8 cellular contexts compared by ENCODE assay signal in the genomic region with DNA sequence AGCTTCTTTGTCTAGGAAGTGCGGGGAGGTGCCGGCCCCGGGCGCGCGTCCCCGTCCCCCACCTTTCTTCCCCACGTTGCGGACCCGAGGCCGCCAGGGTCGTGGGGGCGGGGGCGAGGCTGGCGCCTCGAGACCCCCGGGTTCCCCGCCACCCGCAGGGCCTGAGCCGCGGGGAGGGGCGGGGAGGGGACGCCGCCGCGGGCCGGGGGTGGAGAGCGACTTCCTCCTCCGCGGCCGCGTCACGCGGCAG. TPM values are rescaled to one million over a fixed set of nuclear protein-coding genes. Genes with fewer than 3 reads are reported as not detected.
DNase-seq lines count a peak whose midpoint lies in the region; ATAC-seq and TF ChIP-seq lines count a peak whose summit lies in the region.
"Had no signal": no experiment of that assay in that cellular context is flagged by ENCODE, and none has a peak within 500 bp of the region (broad histone marks: within the 10 kb centered on the region; RNA-seq: fewer than 3 reads in every experiment).

No MANE protein-coding gene starts in this region.

- ATAC-seq in activated B cell treated with CpG ODN at 0.5 μM for 24 hours (ENCODE audit: low read depth) (no peak), GM18909 (IDR thresholded peaks at IDR 0.05; ENCODE audit: poor library complexity, unreplicated experiment) (no peak), GM18873 (IDR thresholded peaks at IDR 0.05; ENCODE audit: low FRiP score, unreplicated experiment) (no peak)
- ATAC-seq in stimulated activated effector memory CD8-positive, alpha-beta T cell treated with anti-CD3 and anti-CD28 coated beads, Interleukin-12 subunit alpha, Interleukin-12 subunit beta, amount 100 ng/mL, for 72 hours, result no peak

- no peaks in the 10 kb centered on the region; the same call in 1 of the 2 replicates for H3K27me3 ChIP-seq in iPS DF 6.9 (ENCODE audit: control insufficient read depth, insufficient read depth, low read length)

- WGBS in iPS DF 6.9 (ENCODE audit: insufficient coverage, insufficient read length), result no CpG with 5 or more reads among the region's 34 CpGs

- POLR2A ChIA-PET in activated B cell treated with CpG ODN at 0.5 μM for 24 hours (lab: Charles Lee), result interaction anchor here (0.6 to 14.0 kb wide), 15 partner anchors 9 to 356 kb away, joined by 3 to 188 read pairs (median 13); partner anchors contain the start of genes CEP131, FAAP100, NDUFAF8 and SLC38A10

- H3K4me1 Mint-ChIP-seq in activated B cell treated with CpG ODN at 0.5 μM for 24 hours, result peaks cover 53% of the 10 kb centered on the region
- H3K4me1 Mint-ChIP-seq in stimulated activated effector memory CD8-positive, alpha-beta T cell treated with anti-CD3 and anti-CD28 coated beads, Interleukin-12 subunit alpha, Interleukin-12 subunit beta, amount 100 ng/mL, for 72 hours, result peaks cover 36% of the 10 kb centered on the region

- no peaks in the 10 kb centered on the region for H3K27me3 Mint-ChIP-seq in activated B cell treated with CpG ODN at 0.5 μM for 24 hours

- H3K27ac Mint-ChIP-seq in activated B cell treated with CpG ODN at 0.5 μM for 24 hours, result peak overlapping the region; percentile 94
- H3K27ac Mint-ChIP-seq in stimulated activated effector memory CD8-positive, alpha-beta T cell treated with anti-CD3 and anti-CD28 coated beads, Interleukin-12 subunit alpha, Interleukin-12 subunit beta, amount 100 ng/mL, for 72 hours, result peak overlapping the region; percentile 95

- H3K27ac ChIP-seq in iPS DF 6.9 (ENCODE audit: low read length), result no peak overlapping the region

- peaks cover 12% of the 10 kb centered on the region for H3K4me1 ChIP-seq in iPS DF 6.9 (ENCODE audit: control insufficient read depth, insufficient read depth, low read length)

- H3K36me3 ChIP-seq in iPS DF 6.9 (ENCODE audit: control insufficient read depth, insufficient read depth, low read length), result peaks cover 24% of the 10 kb centered on the region

- no peak for DNase-seq in HFF-Myc (ENCODE audit: extremely low read depth, low read depth)
- DNase-seq in activated B cell treated with CpG ODN at 0.5 μM for 24 hours, result no peak
- no peak for DNase-seq in iPS DF 6.9 (ENCODE audit: low read depth, low spot score)
- no peak for DNase-seq in stimulated activated effector memory CD8-positive, alpha-beta T cell treated with anti-CD3 and anti-CD28 coated beads, Interleukin-12 subunit alpha, Interleukin-12 subunit beta, amount 100 ng/mL, for 72 hours (ENCODE audit: low spot score in 2 of 2)
- no peak for DNase-seq in hippocampal formation (lab: John Stamatoyannopoulos, UW)
- DNase-seq: NCI-H1092 had no signal

- no peak for TF ChIP-seq CTCF in HFF-Myc (IDR thresholded peaks at IDR 0.05; ENCODE audit: low read depth, low read length, missing control alignments)
- no peak for TF ChIP-seq CTCF in activated B cell treated with CpG ODN at 0.5 μM for 24 hours (IDR thresholded peaks at IDR 0.05)

- no peaks in the 10 kb centered on the region for H3K9me3 Mint-ChIP-seq in activated B cell treated with CpG ODN at 0.5 μM for 24 hours
- no peaks in the 10 kb centered on the region for H3K9me3 Mint-ChIP-seq in stimulated activated effector memory CD8-positive, alpha-beta T cell treated with anti-CD3 and anti-CD28 coated beads, Interleukin-12 subunit alpha, Interleukin-12 subunit beta, amount 100 ng/mL, for 72 hours

- intact Hi-C loops in activated B cell treated with CpG ODN at 0.5 μM for 24 hours (cut with micrococcal nuclease), result loop anchor here (1.0 to 10.0 kb wide), 6 partner anchors 219 to 1710 kb away; partner anchors contain the start of genes EIF4A3, FASN, P4HB and SLC38A10

- peak overlapping the region; percentile 86 for H3K4me3 Mint-ChIP-seq in activated B cell treated with CpG ODN at 0.5 μM for 24 hours
- peak overlapping the region; percentile 98 for H3K4me3 Mint-ChIP-seq in stimulated activated effector memory CD8-positive, alpha-beta T cell treated with anti-CD3 and anti-CD28 coated beads, Interleukin-12 subunit alpha, Interleukin-12 subunit beta, amount 100 ng/mL, for 72 hours

- CTCF ChIA-PET in activated B cell treated with CpG ODN at 0.5 μM for 24 hours (lab: Charles Lee), result no interaction called here

- no peaks in the 10 kb centered on the region for H3K9me3 ChIP-seq in iPS DF 6.9 (ENCODE audit: control insufficient read depth, insufficient read depth, low read length)

- H3K36me3 Mint-ChIP-seq in activated B cell treated with CpG ODN at 0.5 μM for 24 hours (ENCODE audit: low read depth), result peaks cover 38% of the 10 kb centered on the region
- H3K36me3 Mint-ChIP-seq in stimulated activated effector memory CD8-positive, alpha-beta T cell treated with anti-CD3 and anti-CD28 coated beads, Interleukin-12 subunit alpha, Interleukin-12 subunit beta, amount 100 ng/mL, for 72 hours, result peaks cover 44% of the 10 kb centered on the region

- H3K4me3 ChIP-seq in HFF-Myc (replicated peaks; ENCODE audit: low read depth, low read length), result peak overlapping the region; percentile 69
- peak overlapping the region; percentile 73; the same call in 1 of the 2 replicates for H3K4me3 ChIP-seq in iPS DF 6.9 (ENCODE audit: low read length)

RNA-seq across cellular contexts. Expression of gene ACTG1, which starts 1.8 kb away (rescaled TPM):
- 2,863 and 2,949 TPM in 2 replicates for total RNA-seq in activated B cell treated with CpG ODN at 0.5 μM for 24 hours

RNA-seq across cellular contexts. Expression of gene FSCN2, which starts 13.8 kb away (rescaled TPM):
- 3.2 and 5.5 TPM in 2 replicates for total RNA-seq in activated B cell treated with CpG ODN at 0.5 μM for 24 hours

RNA-seq across cellular contexts. Expression of gene FAAP100, which starts 37.7 kb away (rescaled TPM):
- total RNA-seq in activated B cell treated with CpG ODN at 0.5 μM for 24 hours, result 42.6 and 48.2 TPM in 2 replicates
